In genomic region chr7:69762821-69763352, GRCh38 we compare ENCODE assay signal across 1 cellular context.
TF ChIP-seq lines count a peak whose summit lies in the region.

No MANE protein-coding gene starts in this region.

TF ChIP-seq in GM12878, 131 proteins besides CTCF, POLR2A, EP300 and RAD21 (continued from another document and continues in another):
- peak; percentile 91 for TF ChIP-seq GATAD2B (conservative IDR thresholded peaks at IDR 0.05; ENCODE audit: low read depth)
- TF ChIP-seq NBN (IDR thresholded peaks at IDR 0.05): peak; percentile 95
- no peak for TF ChIP-seq NR2C1 (IDR thresholded peaks at IDR 0.05)
- no peak for TF ChIP-seq CBX5 (IDR thresholded peaks at IDR 0.05; ENCODE audit: low read depth)
- peak; percentile 67; the same call in 1 of the 2 replicates for TF ChIP-seq RAD51 (IDR thresholded peaks at IDR 0.05)
- peak; percentile 76 for TF ChIP-seq E2F8 (IDR thresholded peaks at IDR 0.05; ENCODE audit: low read depth, partially characterized antibody)
- TF ChIP-seq, protein P1, sequence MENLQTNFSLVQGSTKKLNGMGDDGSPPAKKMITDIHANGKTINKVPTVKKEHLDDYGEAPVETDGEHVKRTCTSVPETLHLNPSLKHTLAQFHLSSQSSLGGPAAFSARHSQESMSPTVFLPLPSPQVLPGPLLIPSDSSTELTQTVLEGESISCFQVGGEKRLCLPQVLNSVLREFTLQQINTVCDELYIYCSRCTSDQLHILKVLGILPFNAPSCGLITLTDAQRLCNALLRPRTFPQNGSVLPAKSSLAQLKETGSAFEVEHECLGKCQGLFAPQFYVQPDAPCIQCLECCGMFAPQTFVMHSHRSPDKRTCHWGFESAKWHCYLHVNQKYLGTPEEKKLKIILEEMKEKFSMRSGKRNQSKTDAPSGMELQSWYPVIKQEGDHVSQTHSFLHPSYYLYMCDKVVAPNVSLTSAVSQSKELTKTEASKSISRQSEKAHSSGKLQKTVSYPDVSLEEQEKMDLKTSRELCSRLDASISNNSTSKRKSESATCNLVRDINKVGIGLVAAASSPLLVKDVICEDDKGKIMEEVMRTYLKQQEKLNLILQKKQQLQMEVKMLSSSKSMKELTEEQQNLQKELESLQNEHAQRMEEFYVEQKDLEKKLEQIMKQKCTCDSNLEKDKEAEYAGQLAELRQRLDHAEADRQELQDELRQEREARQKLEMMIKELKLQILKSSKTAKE (IDR thresholded peaks at IDR 0.05; ENCODE audit: low read depth, poor library complexity, severe bottlenecking): peak; percentile 93
- peak; percentile 98 for TF ChIP-seq BACH1 (IDR thresholded peaks at IDR 0.05; ENCODE audit: borderline replicate concordance)
- TF ChIP-seq ZNF384 (IDR thresholded peaks at IDR 0.05; ENCODE audit: borderline replicate concordance, low read depth, low read length): peak; percentile 9; the same call in 1 of the 2 replicates
- no peak for TF ChIP-seq GABPA (IDR thresholded peaks at IDR 0.05; ENCODE audit: low read depth)
- peak; percentile 78 for TF ChIP-seq ZNF24 (IDR thresholded peaks at IDR 0.05)
- no peak for TF ChIP-seq WRNIP1 (IDR thresholded peaks at IDR 0.05; ENCODE audit: borderline replicate concordance, low read depth, low read length)
- TF ChIP-seq, protein P2, sequence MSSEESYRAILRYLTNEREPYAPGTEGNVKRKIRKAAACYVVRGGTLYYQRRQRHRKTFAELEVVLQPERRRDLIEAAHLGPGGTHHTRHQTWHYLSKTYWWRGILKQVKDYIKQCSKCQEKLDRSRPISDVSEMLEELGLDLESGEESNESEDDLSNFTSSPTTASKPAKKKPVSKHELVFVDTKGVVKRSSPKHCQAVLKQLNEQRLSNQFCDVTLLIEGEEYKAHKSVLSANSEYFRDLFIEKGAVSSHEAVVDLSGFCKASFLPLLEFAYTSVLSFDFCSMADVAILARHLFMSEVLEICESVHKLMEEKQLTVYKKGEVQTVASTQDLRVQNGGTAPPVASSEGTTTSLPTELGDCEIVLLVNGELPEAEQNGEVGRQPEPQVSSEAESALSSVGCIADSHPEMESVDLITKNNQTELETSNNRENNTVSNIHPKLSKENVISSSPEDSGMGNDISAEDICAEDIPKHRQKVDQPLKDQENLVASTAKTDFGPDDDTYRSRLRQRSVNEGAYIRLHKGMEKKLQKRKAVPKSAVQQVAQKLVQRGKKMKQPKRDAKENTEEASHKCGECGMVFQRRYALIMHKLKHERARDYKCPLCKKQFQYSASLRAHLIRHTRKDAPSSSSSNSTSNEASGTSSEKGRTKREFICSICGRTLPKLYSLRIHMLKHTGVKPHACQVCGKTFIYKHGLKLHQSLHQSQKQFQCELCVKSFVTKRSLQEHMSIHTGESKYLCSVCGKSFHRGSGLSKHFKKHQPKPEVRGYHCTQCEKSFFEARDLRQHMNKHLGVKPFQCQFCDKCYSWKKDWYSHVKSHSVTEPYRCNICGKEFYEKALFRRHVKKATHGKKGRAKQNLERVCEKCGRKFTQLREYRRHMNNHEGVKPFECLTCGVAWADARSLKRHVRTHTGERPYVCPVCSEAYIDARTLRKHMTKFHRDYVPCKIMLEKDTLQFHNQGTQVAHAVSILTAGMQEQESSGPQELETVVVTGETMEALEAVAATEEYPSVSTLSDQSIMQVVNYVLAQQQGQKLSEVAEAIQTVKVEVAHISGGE (CRISPR knock-in tag; IDR thresholded peaks at IDR 0.05): no peak
- TF ChIP-seq, protein P3, sequence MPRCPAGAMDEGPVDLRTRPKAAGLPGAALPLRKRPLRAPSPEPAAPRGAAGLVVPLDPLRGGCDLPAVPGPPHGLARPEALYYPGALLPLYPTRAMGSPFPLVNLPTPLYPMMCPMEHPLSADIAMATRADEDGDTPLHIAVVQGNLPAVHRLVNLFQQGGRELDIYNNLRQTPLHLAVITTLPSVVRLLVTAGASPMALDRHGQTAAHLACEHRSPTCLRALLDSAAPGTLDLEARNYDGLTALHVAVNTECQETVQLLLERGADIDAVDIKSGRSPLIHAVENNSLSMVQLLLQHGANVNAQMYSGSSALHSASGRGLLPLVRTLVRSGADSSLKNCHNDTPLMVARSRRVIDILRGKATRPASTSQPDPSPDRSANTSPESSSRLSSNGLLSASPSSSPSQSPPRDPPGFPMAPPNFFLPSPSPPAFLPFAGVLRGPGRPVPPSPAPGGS (IDR thresholded peaks at IDR 0.05; ENCODE audit: borderline replicate concordance, insufficient read depth, low read depth, low read length, poor library complexity, severe bottlenecking): no peak
- no peak for TF ChIP-seq RBBP5 (conservative IDR thresholded peaks at IDR 0.05)
- TF ChIP-seq STAT1 (conservative IDR thresholded peaks at IDR 0.05): no peak
- TF ChIP-seq MEF2A (IDR thresholded peaks at IDR 0.05; ENCODE audit: insufficient read depth, low read depth, low read length): 0 out of 2 replicates have a peak, but pooled peaks have one; percentile 63
- no peak for TF ChIP-seq CUX1 (IDR thresholded peaks at IDR 0.05; ENCODE audit: insufficient replicate concordance, low read depth, low read length)
- TF ChIP-seq HDGF (IDR thresholded peaks at IDR 0.05): no peak
- 0 out of 2 replicates have a peak, but pooled peaks have one; percentile 17 for TF ChIP-seq FOXM1 (IDR thresholded peaks at IDR 0.05; ENCODE audit: low read depth, low read length)
- no peak for TF ChIP-seq SREBF2 (IDR thresholded peaks at IDR 0.05; ENCODE audit: low read length)
- TF ChIP-seq IKZF1 (conservative IDR thresholded peaks at IDR 0.05): peak; percentile 99
- no peak for TF ChIP-seq PBX3 (IDR thresholded peaks at IDR 0.05; ENCODE audit: insufficient replicate concordance, low read depth, low read length)
- TF ChIP-seq IKZF2 (IDR thresholded peaks at IDR 0.05): peak; percentile 100
- no peak for TF ChIP-seq EZH2 (IDR thresholded peaks at IDR 0.05; ENCODE audit: borderline replicate concordance, control insufficient read depth, low read depth, low read length)
- TF ChIP-seq ESRRA (IDR thresholded peaks at IDR 0.05; ENCODE audit: low read length): no peak
- peak; percentile 99 for TF ChIP-seq DPF2 (IDR thresholded peaks at IDR 0.05)
- no peak for TF ChIP-seq KAT2A (conservative IDR thresholded peaks at IDR 0.05; ENCODE audit: control insufficient read depth, low read depth, low read length)
- TF ChIP-seq SPI1 (IDR thresholded peaks at IDR 0.05; ENCODE audit: borderline replicate concordance, insufficient read depth, low read depth, low read length): peak; percentile 95
- TF ChIP-seq ZBTB40 (IDR thresholded peaks at IDR 0.05; ENCODE audit: borderline replicate concordance): no peak
- TF ChIP-seq CBFB (IDR thresholded peaks at IDR 0.05; ENCODE audit: low read depth): no peak
- TF ChIP-seq HDAC2 (IDR thresholded peaks at IDR 0.05): no peak
- peak; percentile 70 for TF ChIP-seq KLF5 (IDR thresholded peaks at IDR 0.05; ENCODE audit: partially characterized antibody)
- TF ChIP-seq, protein P4, sequence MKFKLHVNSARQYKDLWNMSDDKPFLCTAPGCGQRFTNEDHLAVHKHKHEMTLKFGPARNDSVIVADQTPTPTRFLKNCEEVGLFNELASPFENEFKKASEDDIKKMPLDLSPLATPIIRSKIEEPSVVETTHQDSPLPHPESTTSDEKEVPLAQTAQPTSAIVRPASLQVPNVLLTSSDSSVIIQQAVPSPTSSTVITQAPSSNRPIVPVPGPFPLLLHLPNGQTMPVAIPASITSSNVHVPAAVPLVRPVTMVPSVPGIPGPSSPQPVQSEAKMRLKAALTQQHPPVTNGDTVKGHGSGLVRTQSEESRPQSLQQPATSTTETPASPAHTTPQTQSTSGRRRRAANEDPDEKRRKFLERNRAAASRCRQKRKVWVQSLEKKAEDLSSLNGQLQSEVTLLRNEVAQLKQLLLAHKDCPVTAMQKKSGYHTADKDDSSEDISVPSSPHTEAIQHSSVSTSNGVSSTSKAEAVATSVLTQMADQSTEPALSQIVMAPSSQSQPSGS (IDR thresholded peaks at IDR 0.05; ENCODE audit: low read length): peak; percentile 72
- no peak for TF ChIP-seq SUZ12 (IDR thresholded peaks at IDR 0.05; ENCODE audit: unreplicated experiment)
- no peak for TF ChIP-seq HDAC6 (IDR thresholded peaks at IDR 0.05; ENCODE audit: unreplicated experiment)
